ENCODE assay signal across 14 cellular contexts in genomic region chr12:62843714-62844113, GRCh38.
"Had no signal": no experiment of that assay in that cellular context is flagged by ENCODE, and none has a peak within 500 bp of the region (broad histone marks: within the 10 kb centered on the region; RNA-seq: fewer than 3 reads in every experiment).

No MANE protein-coding gene starts in this region.

- H3K4me3 ChIP-seq: breast epithelium, prostate gland, transverse colon had no signal

- H3K4me1 Mint-ChIP-seq: activated CD4-positive, alpha-beta memory T cell treated with anti-CD3 and anti-CD28 coated beads, Interleukin-2, amount 10 ng/mL, durations not matched to agents 7 days and 5 days; activated naive CD8-positive, alpha-beta T cell treated with anti-CD3 and anti-CD28 coated beads for 36 hours had no signal

- H3K9me3 Mint-ChIP-seq: activated CD4-positive, alpha-beta memory T cell treated with anti-CD3 and anti-CD28 coated beads, Interleukin-2, amount 10 ng/mL, durations not matched to agents 7 days and 5 days; activated naive CD8-positive, alpha-beta T cell treated with anti-CD3 and anti-CD28 coated beads for 36 hours; stimulated activated naive B cell treated with anti-CD40 and anti-IgM and Interleukin-4, amounts not matched to agents 10 μg/mL and 1 μg/mL and 100 μg/mL, for 72 hours had no signal

- DNase-seq: activated CD4-positive, alpha-beta memory T cell treated with anti-CD3 and anti-CD28 coated beads, Interleukin-2, amount 10 ng/mL, durations not matched to agents 7 days and 5 days; activated CD8-positive, alpha-beta memory T cell treated with anti-CD3 and anti-CD28 coated beads, Interleukin-2, amount 50 U/mL, for 4 hours; activated gamma-delta T cell treated with Interleukin-2 at 50 U/mL for 16 hours; activated naive CD8-positive, alpha-beta T cell treated with anti-CD3 and anti-CD28 coated beads for 36 hours; activated T-cell treated with anti-CD3 and anti-CD28 coated beads, Interleukin-2, amount 50 U/mL, for 72 hours; hypothalamus; naive B cell; stimulated activated CD4-positive, alpha-beta T cell treated with anti-CD3 and anti-CD28 coated beads, Interleukin-2, amount 100 ng/mL, for 24 hours; stimulated activated naive B cell treated with anti-CD40 and anti-IgM and Interleukin-4, amounts not matched to agents 10 μg/mL and 1 μg/mL and 100 μg/mL, for 72 hours; transverse colon had no signal

- H3K27ac Mint-ChIP-seq: activated CD4-positive, alpha-beta memory T cell treated with anti-CD3 and anti-CD28 coated beads, Interleukin-2, amount 10 ng/mL, durations not matched to agents 7 days and 5 days; activated naive CD8-positive, alpha-beta T cell treated with anti-CD3 and anti-CD28 coated beads for 36 hours; activated T-cell treated with anti-CD3 and anti-CD28 coated beads, Interleukin-2, amount 50 U/mL, for 72 hours; naive B cell; stimulated activated naive B cell treated with anti-CD40 and anti-IgM and Interleukin-4, amounts not matched to agents 10 μg/mL and 1 μg/mL and 100 μg/mL, for 72 hours had no signal

- H3K36me3 Mint-ChIP-seq: activated naive CD8-positive, alpha-beta T cell treated with anti-CD3 and anti-CD28 coated beads for 36 hours; naive B cell; stimulated activated naive B cell treated with anti-CD40 and anti-IgM and Interleukin-4, amounts not matched to agents 10 μg/mL and 1 μg/mL and 100 μg/mL, for 72 hours had no signal

- H3K4me3 Mint-ChIP-seq: activated CD4-positive, alpha-beta memory T cell treated with anti-CD3 and anti-CD28 coated beads, Interleukin-2, amount 10 ng/mL, durations not matched to agents 7 days and 5 days; activated naive CD8-positive, alpha-beta T cell treated with anti-CD3 and anti-CD28 coated beads for 36 hours; activated T-cell treated with anti-CD3 and anti-CD28 coated beads, Interleukin-2, amount 50 U/mL, for 72 hours; naive B cell; stimulated activated naive B cell treated with anti-CD40 and anti-IgM and Interleukin-4, amounts not matched to agents 10 μg/mL and 1 μg/mL and 100 μg/mL, for 72 hours had no signal

- H3K4me1 ChIP-seq: breast epithelium, prostate gland had no signal

- H3K27me3 ChIP-seq: breast epithelium, neutrophil, transverse colon had no signal

- H3K36me3 ChIP-seq: breast epithelium, neutrophil, prostate gland, transverse colon had no signal

- H3K9me3 ChIP-seq: breast epithelium, neutrophil, prostate gland, transverse colon had no signal

- H3K27ac ChIP-seq: breast epithelium, neutrophil, transverse colon had no signal

- ATAC-seq: activated T-cell treated with anti-CD3 and anti-CD28 coated beads, Interleukin-2, amount 50 U/mL, for 72 hours; sciatic nerve; stimulated activated naive B cell treated with anti-CD40 and anti-IgM and Interleukin-4, amounts not matched to agents 10 μg/mL and 1 μg/mL and 100 μg/mL, for 72 hours had no signal
